29 cellular contexts compared by ENCODE assay signal in the genomic region with DNA sequence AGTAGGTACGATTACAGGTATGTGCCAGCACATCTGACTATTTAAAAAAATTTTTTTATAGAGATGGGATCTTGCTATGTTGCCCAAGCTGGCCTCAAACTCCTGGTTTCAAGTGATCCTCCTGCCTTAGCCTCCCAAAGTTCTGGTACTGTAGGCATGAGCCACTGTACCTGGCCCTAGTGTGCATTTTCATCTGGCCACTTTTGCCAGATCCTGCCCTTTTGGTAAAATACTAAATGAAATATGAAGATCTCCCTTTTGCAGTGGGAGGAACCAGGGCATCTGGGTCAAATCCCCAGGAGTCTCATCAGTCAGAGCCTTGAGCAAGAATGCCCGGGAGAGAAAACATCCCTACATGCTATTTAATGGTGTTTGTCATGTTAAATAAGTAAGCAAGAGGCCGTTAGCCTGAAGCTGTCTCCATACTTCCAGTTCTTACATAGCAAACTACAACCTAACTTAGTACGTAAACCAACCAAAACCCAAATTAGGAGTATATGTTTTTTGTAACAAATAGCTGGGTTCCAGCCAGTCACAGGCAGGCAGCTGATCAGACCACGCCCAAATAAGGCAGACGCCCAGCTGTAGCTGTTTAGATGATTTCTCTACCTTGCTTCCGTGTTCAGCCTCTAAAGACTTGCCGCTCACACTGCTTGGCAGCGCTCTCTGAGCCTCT. TPM values are rescaled to one million over a fixed set of nuclear protein-coding genes. Genes with fewer than 3 reads are reported as not detected.
DNase-seq lines count a peak whose midpoint lies in the region; ATAC-seq and TF ChIP-seq lines count a peak whose summit lies in the region.
"Had no signal": no experiment of that assay in that cellular context is flagged by ENCODE, and none has a peak within 500 bp of the region (broad histone marks: within the 10 kb centered on the region; RNA-seq: fewer than 3 reads in every experiment).

No MANE protein-coding gene starts in this region.

- no peaks in the 10 kb centered on the region for H4K20me1 ChIP-seq in GM23248 (ENCODE audit: insufficient read depth)

- H3K27me3 ChIP-seq in transverse colon = no peaks in the 10 kb centered on the region
- no peaks in the 10 kb centered on the region for H3K27me3 ChIP-seq in GM23248 (replicated peaks; ENCODE audit: insufficient read depth)
- H3K27me3 ChIP-seq in brain microvascular endothelial cell (replicated peaks) = no peaks in the 10 kb centered on the region
- H3K27me3 ChIP-seq: foreskin keratinocyte, upper lobe of left lung had no signal

- intact Hi-C loops in transverse colon (cut with DNase I; ENCODE audit: low total_unique reads) = no loop called here

- peaks cover 0 to 12% (median 3%) of the 10 kb centered on the region in 4 donors for H3K4me1 ChIP-seq in transverse colon
- peaks cover 27% of the 10 kb centered on the region for H3K4me1 ChIP-seq in GM23248 (ENCODE audit: insufficient read depth)
- H3K4me1 ChIP-seq: upper lobe of left lung had no signal

- no peak for TF ChIP-seq CTCF in transverse colon (IDR thresholded peaks at IDR 0.05)
- no peak for TF ChIP-seq CTCF in brain microvascular endothelial cell (IDR thresholded peaks at IDR 0.05; ENCODE audit: low read depth, low read length, missing control alignments)

- in situ Hi-C loops in transverse colon (cut with MboI; ENCODE audit: low pct_ligation_motif_present in 1 of 4, low pct_unique_long_range_greater_than_20kb in 1 of 4, low sequenced_read_pairs in 3 of 4) = no loop called here
- in situ Hi-C loops in GM23248 (cut with MboI) = no loop called here
- in situ Hi-C loops in brain microvascular endothelial cell (cut with HindIII; ENCODE audit: low pct_ligation_motif_present, low sequenced_read_pairs) = no loop called here

- TF ChIP-seq POLR2A in transverse colon (IDR thresholded peaks at IDR 0.05) = no peak

- H3K4me3 ChIP-seq in transverse colon (no peak overlapping the region), GM23248 (no peak overlapping the region), brain microvascular endothelial cell (ENCODE audit: low read depth, low read length) (no peak overlapping the region)
- H3K4me3 ChIP-seq: PC-9, upper lobe of left lung had no signal

- no peaks in the 10 kb centered on the region for H3K9me2 ChIP-seq in GM23248 (ENCODE audit: insufficient read depth)
- H3K9me2 ChIP-seq: SK-N-SH had no signal

- no peak overlapping the region for H3K9ac ChIP-seq in GM23248
- H3K9ac ChIP-seq: SK-N-SH had no signal

- DNase-seq in NCI-H2029 (lab: John Stamatoyannopoulos, UW) (peak; percentile 15), NCI-H2029 treated with DMSO at 0.1 percent for 48 hours (lab: John Stamatoyannopoulos, UW) (no peak), amniotic epithelial cell (ENCODE audit: low read depth) (peak; percentile 31), iPS-NIHi11 (ENCODE audit: low spot score) (peak; percentile 59), transverse colon (peak; percentile 41), GM23248 (no peak), brain microvascular endothelial cell (no peak)
- DNase-seq: 8988T; activated CD4-positive, alpha-beta memory T cell treated with anti-CD3 and anti-CD28 coated beads for 36 hours; activated T-cell treated with anti-CD3 and anti-CD28 coated beads, Interleukin-2, amount 50 U/mL, for 72 hours; Calu3; central memory CD4-positive, alpha-beta T cell; DND-41; effector memory CD8-positive, alpha-beta T cell; foreskin keratinocyte; GOT3; head of caudate nucleus; kidney glomerular epithelial cell; NCI-H1092; NCI-H1694; NCI-H510A treated with DMSO at 0.1 percent for 48 hours; PC-9; SK-N-SH; substantia nigra had no signal

- H3K4me2 ChIP-seq in GM23248 (ENCODE audit: unreplicated experiment) = no peak overlapping the region
- H3K4me2 ChIP-seq: PC-9, SK-N-SH had no signal

- no peaks in the 10 kb centered on the region for H3K79me2 ChIP-seq in GM23248 (ENCODE audit: insufficient read depth)

- H3F3A ChIP-seq in GM23248 (ENCODE audit: insufficient read depth) = peaks cover 12% of the 10 kb centered on the region; the same call in 1 of the 2 replicates

- H3K27ac ChIP-seq in transverse colon (peak overlapping the region in 1 of 4 donors; percentile 20), GM23248 (no peak overlapping the region), brain microvascular endothelial cell (no peak overlapping the region)
- H3K27ac ChIP-seq: foreskin keratinocyte, PC-9, upper lobe of left lung had no signal

- TF ChIP-seq EP300 in transverse colon (IDR thresholded peaks at IDR 0.05; ENCODE audit: low read depth) = no peak

- no peak overlapping the region for H2AFZ ChIP-seq in GM23248
- H2AFZ ChIP-seq: PC-9 had no signal

- WGBS in transverse colon (ENCODE audit: low coverage in 1 of 2), 2 donors = 69 to 81% methylated on average over 7 to 9 of the region's 9 CpGs
- 67% methylated on average over 9 of the region's 9 CpGs for WGBS in GM23248 (ENCODE audit: low coverage in 1 of 2, low lambda C conversion rate in 2 of 2, missing lambda C conversion rate in 2 of 2), 2 experiments

- H3K36me3 ChIP-seq in transverse colon = peaks cover 0 to 15% (median 4%) of the 10 kb centered on the region in 4 donors
- H3K36me3 ChIP-seq in GM23248 (ENCODE audit: low read depth) = no peaks in the 10 kb centered on the region
- H3K36me3 ChIP-seq in brain microvascular endothelial cell (replicated peaks) = peaks cover 2% of the 10 kb centered on the region

- H3K9me3 ChIP-seq in transverse colon (no peaks in the 10 kb centered on the region), GM23248 (ENCODE audit: low read depth) (no peaks in the 10 kb centered on the region)
- H3K9me3 ChIP-seq: SK-N-SH, upper lobe of left lung had no signal

- no peak for ATAC-seq in GM18520 (IDR thresholded peaks at IDR 0.05; ENCODE audit: unreplicated experiment)
- ATAC-seq: activated T-cell treated with anti-CD3 and anti-CD28 coated beads, Interleukin-2, amount 50 U/mL, for 72 hours; effector memory CD8-positive, alpha-beta T cell; foreskin keratinocyte; Right ventricle myocardium inferior; stimulated activated effector memory CD8-positive, alpha-beta T cell treated with anti-CD3 and anti-CD28 coated beads, Interleukin-12 subunit alpha, Interleukin-12 subunit beta, amount 100 ng/mL, for 72 hours had no signal

RNA-seq across cellular contexts. Expression of a gene that starts 46.5 kb away (rescaled TPM):
- total RNA-seq in transverse colon = 1 to 10 TPM in 3 of 4 donors, under 1 TPM in 1; 0.40 to 7.8 (median 3.2) TPM
- 0.43 TPM in 1 of 2 replicates, not detected in the other for total RNA-seq in GM23248 (2014; rRNA removed; shearing (Covaris generic))
- polyA plus RNA-seq in GM23248 (2016; fragmentation: Nextera tagmentation; extraction: Ambion mirVana) = 0.10 and 0.13 TPM in 2 replicates
- total RNA-seq: lung microvascular endothelial cell had no signal

Comparison
In these comparisons a context has a peak if more than half of its experiments do, and no peak if none do; other contexts are left out.
1. DNase-seq: peak in NCI-H2029 (single experiment), amniotic epithelial cell (single experiment), iPS-NIHi11 (single experiment) and transverse colon (single experiment); none in NCI-H2029 treated with DMSO at 0.1 percent for 48 hours (single experiment), GM23248 (single experiment) and brain microvascular endothelial cell (single experiment).